In genomic region chr6:119333707-119334295, GRCh38 we compare ENCODE assay signal across 7 cellular contexts. TPM values are rescaled to one million over a fixed set of nuclear protein-coding genes. Genes with fewer than 3 reads are reported as not detected.
DNase-seq lines count a peak whose midpoint lies in the region; ATAC-seq and TF ChIP-seq lines count a peak whose summit lies in the region.

No MANE protein-coding gene starts in this region.

- DNase-seq in GM13977 (ENCODE audit: low spot score): peak; percentile 30
- no peak for DNase-seq in Panc1 (ENCODE audit: low read depth, low spot score)
- DNase-seq in hepatocyte (ENCODE audit: low spot score): no peak
- no peak for DNase-seq in NCI-H446 (lab: John Stamatoyannopoulos, UW)
- no peak for DNase-seq in activated CD4-positive, alpha-beta T cell treated with anti-CD3 and anti-CD28 coated beads, Interleukin-2, amount 50 U/mL, for 1 hour
- DNase-seq in NCI-H2196 (lab: John Stamatoyannopoulos, UW; ENCODE audit: unreplicated experiment): no peak

- no peak overlapping the region for H2AFZ ChIP-seq in hepatocyte

- H3K79me2 ChIP-seq in hepatocyte: peaks cover 97% of the 10 kb centered on the region

- H3K4me1 ChIP-seq in Panc1 (ENCODE audit: control insufficient read depth, insufficient read depth, low read length) (no peaks in the 10 kb centered on the region), hepatocyte (ENCODE audit: insufficient read depth) (peaks cover 5% of the 10 kb centered on the region)

- no peaks in the 10 kb centered on the region for H3K9me3 ChIP-seq in Panc1 (ENCODE audit: control insufficient read depth, insufficient read depth, low read depth, low read length)
- no peaks in the 10 kb centered on the region for H3K9me3 ChIP-seq in hepatocyte (ENCODE audit: low read depth)

- in situ Hi-C loops in GM13977 (cut with MboI; ENCODE audit: low pct_unique_long_range_greater_than_20kb, low sequenced_read_pairs, unreplicated experiment) (loop anchor here (25.0 kb wide), 1 partner anchor 628 kb away; no protein-coding TSS in a partner anchor), Panc1 (cut with HindIII; ENCODE audit: low pct_unique_long_range_greater_than_20kb, low sequenced_read_pairs) (no loop called here)

- peak; percentile 50 for TF ChIP-seq CTCF in GM13977 (IDR thresholded peaks at IDR 0.05; ENCODE audit: extremely low read depth, insufficient read depth, missing control alignments)
- peak; percentile 67; the same call in 1 of the 2 replicates for TF ChIP-seq CTCF in Panc1 (IDR thresholded peaks at IDR 0.05)
- peak; percentile 53 for TF ChIP-seq CTCF in hepatocyte (IDR thresholded peaks at IDR 0.05; ENCODE audit: poor library complexity)

- ATAC-seq in HG02798 (IDR thresholded peaks at IDR 0.05; ENCODE audit: poor library complexity, unreplicated experiment) (peak; percentile 77), Panc1 (peak; percentile 70)

- H3K4me3 ChIP-seq in Panc1 (ENCODE audit: low read depth in 2 of 2, low read length in 2 of 2) (no peak overlapping the region), hepatocyte (no peak overlapping the region)

- H3K27ac ChIP-seq in Panc1 (ENCODE audit: low read length) (no peak overlapping the region), hepatocyte (no peak overlapping the region)

- CTCF ChIA-PET in Panc1 (lab: Charles Lee): no interaction called here

- peaks cover 69% of the 10 kb centered on the region for H4K20me1 ChIP-seq in hepatocyte (ENCODE audit: insufficient read depth, poor library complexity, severe bottlenecking)

- no peak overlapping the region for H3K4me2 ChIP-seq in hepatocyte

- H3K36me3 ChIP-seq in Panc1 (ENCODE audit: control insufficient read depth, insufficient read depth, low read length) (no peaks in the 10 kb centered on the region), hepatocyte (replicated peaks; ENCODE audit: insufficient read depth, low read depth) (no peaks in the 10 kb centered on the region)

- WGBS in hepatocyte (ENCODE audit: low lambda C conversion rate, missing lambda C conversion rate): 67% methylated on average over 3 of the region's 3 CpGs

- POLR2A ChIA-PET in Panc1 (lab: Charles Lee): no interaction called here

- H3K27me3 ChIP-seq in Panc1 (ENCODE audit: control insufficient read depth, insufficient read depth, low read length) (0 out of 2 replicates have a peak, but pooled peaks cover 6% of the 10 kb centered on the region), hepatocyte (no peaks in the 10 kb centered on the region)

- H3K9me2 ChIP-seq in hepatocyte (replicated peaks; ENCODE audit: insufficient read depth): no peaks in the 10 kb centered on the region

- intact Hi-C loops in Panc1 (cut with micrococcal nuclease; ENCODE audit: unreplicated experiment): no loop called here

- BruUV-seq in Panc1 (replicated peaks; lab: Mats Ljungman, UMichigan): no TSS peak

RNA-seq across cellular contexts. Expression of gene MAN1A1, which starts 15.8 kb away (rescaled TPM):
- total RNA-seq in Panc1 (2021; ENCODE audit: unreplicated experiment) (3.2 TPM), hepatocyte (228 and 245 TPM in 2 replicates)
- polyA plus RNA-seq in Panc1 (2012; ENCODE audit: insufficient read length): 0.96 TPM
- 112 and 117 TPM in 2 replicates for polyA plus RNA-seq in hepatocyte

Comparison
In these comparisons a context has a peak if more than half of its experiments do, and no peak if none do; other contexts are left out.
1. RNA of gene MAN1A1, which starts 15.8 kb away (total RNA-seq): 228 to 245 TPM in hepatocyte; 3.2 TPM in Panc1 (single experiment); every median in the first group is over 10 times any median in the second.
2. Peak in every context shown above with its lines, with median percentiles within 50 percentile points of each other: CTCF ChIP-seq.